Comparison of ENCODE assay signal across 8 cellular contexts in genomic region chr3:12999147-13000140, GRCh38.
DNase-seq lines count a peak whose midpoint lies in the region; ATAC-seq, FAIRE-seq and TF ChIP-seq lines count a peak whose summit lies in the region.

No MANE protein-coding gene starts in this region.

- H3K27ac ChIP-seq in HepG2 (ENCODE audit: extremely low read length, insufficient read depth, low read length) (peak overlapping the region; percentile 55), mammary epithelial cell (ENCODE audit: insufficient read depth, low read depth, low read length) (no peak overlapping the region)

- POLR2A ChIA-PET in HepG2 (lab: Yijun Ruan, JAX): interaction anchor here (0.8 to 1.7 kb wide), 2 partner anchors 33 to 35 kb away, joined by 4 read pairs; no protein-coding TSS in a partner anchor

- TF ChIP-seq POLR2A in HepG2 (IDR thresholded peaks at IDR 0.05; ENCODE audit: insufficient read depth in 1 of 2, low read depth in 2 of 2, low read length in 2 of 2): peak in 1 of 2 experiments; percentile 41; a peak in 1 of 4 replicates

- BruUV-seq in HepG2 (replicated peaks; lab: Mats Ljungman, UMichigan) (no TSS peak), mammary epithelial cell (replicated peaks; lab: Mats Ljungman, UMichigan) (no TSS peak)

- peak in 1 of 2 experiments; percentile 72; a peak in 1 of 4 replicates for TF ChIP-seq EP300 in HepG2 (IDR thresholded peaks at IDR 0.05; ENCODE audit: low read depth in 2 of 2, low read length in 2 of 2)
- peak; percentile 60; the same call in 1 of the 2 replicates for TF ChIP-seq EP300 in HepG2 (CRISPR knock-in tag; IDR thresholded peaks at IDR 0.05; ENCODE audit: borderline replicate concordance)

- peak; percentile 85 for DNase-seq in GM12865 (ENCODE audit: low read depth)
- DNase-seq in SKM-1 treated with dmso at 0.1 percent for 144 hours (lab: John Stamatoyannopoulos, UW; ENCODE audit: unreplicated experiment): peak; percentile 99
- DNase-seq in HepG2 (ENCODE audit: low spot score): peak; percentile 92
- DNase-seq in mammary epithelial cell: no peak
- DNase-seq in DMS 273 (lab: John Stamatoyannopoulos, UW; ENCODE audit: unreplicated experiment): no peak
- DNase-seq in cerebellum (ENCODE audit: low spot score): no peak

- FAIRE-seq in HepG2 (lab: Jason Lieb, UNC): peak; percentile 79

- H3K9ac ChIP-seq in HepG2 (ENCODE audit: insufficient read depth, low read depth, low read length) (peak overlapping the region; percentile 22), mammary epithelial cell (ENCODE audit: insufficient read depth, low read length) (no peak overlapping the region)

- H4K20me1 ChIP-seq in HepG2 (ENCODE audit: insufficient read depth, low read length) (no peaks in the 10 kb centered on the region), mammary epithelial cell (ENCODE audit: insufficient read depth, low read length) (no peaks in the 10 kb centered on the region)

- in situ Hi-C loops in HepG2 (cut with HindIII; ENCODE audit: extremely low pct_ligation_motif_present, low pct_unique_long_range_greater_than_20kb) (no loop called here), mammary epithelial cell (cut with MboI; ENCODE audit: low sequenced_read_pairs in 2 of 2) (no loop called here)

- H3K4me1 ChIP-seq in HepG2 (ENCODE audit: insufficient read depth, low read length) (peaks cover 36% of the 10 kb centered on the region), mammary epithelial cell (ENCODE audit: insufficient read depth, low read length) (peaks cover 4% of the 10 kb centered on the region)

- TF ChIP-seq CTCF in GM12865 (IDR thresholded peaks at IDR 0.05; ENCODE audit: insufficient read depth, low read depth, low read length, missing control alignments): no peak
- no peak for TF ChIP-seq CTCF in HepG2 (CRISPR knock-in tag; IDR thresholded peaks at IDR 0.05)
- no peak for TF ChIP-seq CTCF in mammary epithelial cell (conservative IDR thresholded peaks at IDR 0.05 in 1 of 2, IDR thresholded peaks at IDR 0.05 in 1 of 2; ENCODE audit: extremely low read depth in 1 of 2, insufficient read depth in 1 of 2, low read depth in 1 of 2, low read length in 2 of 2)

- H3K4me2 ChIP-seq in HepG2 (ENCODE audit: low read depth, low read length) (peak overlapping the region; percentile 46), mammary epithelial cell (ENCODE audit: insufficient read depth, low read depth, low read length) (no peak overlapping the region)

- H3K36me3 ChIP-seq in HepG2 (replicated peaks in 1 of 2; ENCODE audit: control insufficient read depth in 1 of 2, insufficient read depth in 2 of 2, low read length in 2 of 2) (no peaks in the 10 kb centered on the region; a peak in 1 of 5 replicates), mammary epithelial cell (ENCODE audit: insufficient read depth, low read length) (no peaks in the 10 kb centered on the region)

- H3K9me3 ChIP-seq in HepG2 (ENCODE audit: low read length) (no peaks in the 10 kb centered on the region), mammary epithelial cell (replicated peaks; ENCODE audit: insufficient read depth, low read length) (no peaks in the 10 kb centered on the region)

- H3K4me3 ChIP-seq in GM12865 (ENCODE audit: low read depth, low read length) (no peak overlapping the region), HepG2 (replicated peaks in 1 of 3; ENCODE audit: insufficient read depth in 1 of 3, low read depth in 2 of 3, low read length in 3 of 3) (peak overlapping the region in 1 of 3 experiments; percentile 0; a peak in 1 of 6 replicates), mammary epithelial cell (replicated peaks in 1 of 3; ENCODE audit: insufficient read depth in 1 of 3, low read depth in 2 of 3, low read length in 3 of 3) (no peak overlapping the region)

- dilution Hi-C loops in mammary epithelial cell (cut with HindIII; ENCODE audit: low sequenced_read_pairs): no loop called here

- intact Hi-C loops in HepG2 (cut with micrococcal nuclease; ENCODE audit: unreplicated experiment) (no loop called here), mammary epithelial cell (cut with micrococcal nuclease) (no loop called here)

- ATAC-seq in HG02852 (IDR thresholded peaks at IDR 0.05; ENCODE audit: unreplicated experiment) (peak; percentile 46), HepG2 (peak; percentile 73), HG03039 (IDR thresholded peaks at IDR 0.05; ENCODE audit: unreplicated experiment) (no peak)

- no peaks in the 10 kb centered on the region for H3K79me2 ChIP-seq in HepG2 (ENCODE audit: insufficient read depth, low read length)
- H3K79me2 ChIP-seq in mammary epithelial cell (ENCODE audit: insufficient read depth, low read length): no peaks in the 10 kb centered on the region

- H3K27me3 ChIP-seq in HepG2 (ENCODE audit: control insufficient read depth in 1 of 2, insufficient read depth in 2 of 2, low read length in 2 of 2) (no peaks in the 10 kb centered on the region), mammary epithelial cell (ENCODE audit: insufficient read depth, low read length) (no peaks in the 10 kb centered on the region)

- no peak for TF ChIP-seq RAD21 in HepG2 (CRISPR knock-in tag; IDR thresholded peaks at IDR 0.05)

- CTCF ChIA-PET in HepG2 (lab: Yijun Ruan, JAX; ENCODE audit: low intra/inter-chr PET ratio, low total read pairs): no interaction called here
- CTCF ChIA-PET in mammary epithelial cell (lab: Charles Lee; ENCODE audit: low non-redundant PET): interaction anchor here (0.6 kb wide), 1 partner anchor 848 kb away, joined by 4 read pairs; no protein-coding TSS in a partner anchor

- no peak overlapping the region for H2AFZ ChIP-seq in HepG2 (ENCODE audit: low read length)
- H2AFZ ChIP-seq in mammary epithelial cell (ENCODE audit: low read depth, low read length): no peak overlapping the region

- 36% methylated on average over 11 of the region's 14 CpGs for WGBS in HepG2 (ENCODE audit: low lambda C conversion rate)
- WGBS in mammary epithelial cell (ENCODE audit: low coverage, missing lambda C conversion rate): 77% methylated on average over 12 of the region's 14 CpGs

TF ChIP-seq in HepG2, 621 proteins besides CTCF, POLR2A, EP300 and RAD21 (continues in another document):
- TF ChIP-seq ARHGAP35 (CRISPR knock-in tag; IDR thresholded peaks at IDR 0.05; ENCODE audit: borderline replicate concordance) (no peak), RAD51 (IDR thresholded peaks at IDR 0.05; ENCODE audit: borderline replicate concordance) (peak; percentile 38; the same call in 1 of the 2 replicates), ZNF577 (CRISPR knock-in tag; IDR thresholded peaks at IDR 0.05; ENCODE audit: borderline replicate concordance, low read depth) (no peak), PAXIP1 (CRISPR knock-in tag; conservative IDR thresholded peaks at IDR 0.05) (peak; percentile 67), ATF6 (CRISPR knock-in tag; conservative IDR thresholded peaks at IDR 0.05) (no peak), JDP2 (CRISPR knock-in tag; IDR thresholded peaks at IDR 0.05; ENCODE audit: borderline replicate concordance) (no peak), CEBPG (CRISPR knock-in tag; IDR thresholded peaks at IDR 0.05) (peak; percentile 45; the same call in 1 of the 2 replicates), CREM (IDR thresholded peaks at IDR 0.05) (peak; percentile 45), CREM (CRISPR knock-in tag; IDR thresholded peaks at IDR 0.05) (no peak), ZNF703 (CRISPR knock-in tag; IDR thresholded peaks at IDR 0.05; ENCODE audit: borderline replicate concordance) (no peak), ZNF605 (CRISPR knock-in tag; IDR thresholded peaks at IDR 0.05) (no peak), TBP (CRISPR knock-in tag; IDR thresholded peaks at IDR 0.05) (no peak), ZFP62 (CRISPR knock-in tag; IDR thresholded peaks at IDR 0.05) (no peak), SRF (IDR thresholded peaks at IDR 0.05; ENCODE audit: low read depth, low read length) (no peak), TEAD2 (CRISPR knock-in tag; IDR thresholded peaks at IDR 0.05) (no peak), TARDBP (CRISPR knock-in tag; IDR thresholded peaks at IDR 0.05) (0 out of 2 replicates have a peak, but pooled peaks have one; percentile 40), BCL6 (CRISPR knock-in tag; IDR thresholded peaks at IDR 0.05) (peak; percentile 46; the same call in 1 of the 2 replicates)

Comparison
In these comparisons a context has a peak if more than half of its experiments do, and no peak if none do; other contexts are left out.
1. DNase-seq: peak in GM12865 (single experiment), SKM-1 treated with dmso at 0.1 percent for 144 hours (single experiment) and HepG2 (single experiment); none in mammary epithelial cell (single experiment), DMS 273 (single experiment) and cerebellum (single experiment).